8 cellular contexts compared by ENCODE assay signal in the genomic region with DNA sequence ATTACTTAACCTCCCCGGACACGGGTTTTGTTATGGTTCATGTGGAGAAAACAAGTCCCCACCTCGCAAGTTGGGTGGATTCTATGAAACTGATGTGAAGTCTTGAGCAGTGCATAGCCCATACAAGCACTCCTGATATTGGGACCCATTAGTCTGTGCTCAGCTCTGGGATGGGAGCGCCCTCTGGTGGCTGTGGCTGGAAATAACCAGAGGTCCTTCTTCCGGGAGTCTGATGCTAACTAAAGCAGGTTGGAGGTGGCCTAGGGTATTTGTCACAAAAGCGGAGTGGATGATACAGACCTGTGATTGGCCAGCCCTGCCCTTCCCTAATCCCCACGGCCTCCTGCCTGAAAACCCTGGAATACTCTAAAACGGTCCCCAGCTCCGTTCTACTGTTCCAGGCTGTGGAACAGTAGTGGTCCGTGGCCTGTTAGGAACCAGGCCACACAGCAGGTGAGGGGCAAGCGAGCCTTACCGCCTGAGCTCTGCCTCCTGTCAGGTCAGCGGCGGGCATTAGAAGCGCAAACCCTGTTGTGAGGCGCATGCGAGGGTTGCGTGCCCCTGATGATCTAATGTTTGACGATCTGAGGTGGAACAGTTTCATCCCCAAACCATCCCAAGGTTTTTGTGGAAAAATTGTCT. TPM values are rescaled to one million over a fixed set of nuclear protein-coding genes. Genes with fewer than 3 reads are reported as not detected.
A peak's percentile ranks its signal among the peaks of the same experiment; 100 is the strongest.
DNase-seq lines count a peak whose midpoint lies in the region; ATAC-seq and TF ChIP-seq lines count a peak whose summit lies in the region.

No MANE protein-coding gene starts in this region.

- intact Hi-C loops in left cardiac atrium (cut with DNase I): loop anchor here (2.0 to 5.0 kb wide), 3 partner anchors 58 to 65 kb away; no protein-coding TSS in a partner anchor

- no peaks in the 10 kb centered on the region for H3K9me3 Mint-ChIP-seq in activated naive CD8-positive, alpha-beta T cell treated with anti-CD3 and anti-CD28 coated beads, Interleukin-2, amount 50 U/mL, for 24 hours

- H3K27me3 Mint-ChIP-seq in activated naive CD8-positive, alpha-beta T cell treated with anti-CD3 and anti-CD28 coated beads, Interleukin-2, amount 50 U/mL, for 24 hours: no peaks in the 10 kb centered on the region

- POLR2A ChIA-PET in HEK293T (lab: Yijun Ruan, JAX): interaction anchor here (0.8 kb wide), 1 partner anchor 10 kb away, joined by 3 read pairs; no protein-coding TSS in a partner anchor

- CTCF ChIA-PET in HEK293T (lab: Yijun Ruan, JAX): interaction anchor here (0.6 to 5.2 kb wide), 6 partner anchors 9 to 47 kb away, joined by 3 to 40 read pairs (median 4); no protein-coding TSS in a partner anchor

- no peak overlapping the region for H3K4me3 Mint-ChIP-seq in activated naive CD8-positive, alpha-beta T cell treated with anti-CD3 and anti-CD28 coated beads, Interleukin-2, amount 50 U/mL, for 24 hours

- H3K4me1 Mint-ChIP-seq in activated naive CD8-positive, alpha-beta T cell treated with anti-CD3 and anti-CD28 coated beads, Interleukin-2, amount 50 U/mL, for 24 hours: peaks cover 30% of the 10 kb centered on the region

- ATAC-seq in activated naive CD8-positive, alpha-beta T cell treated with anti-CD3 and anti-CD28 coated beads, Interleukin-2, amount 50 U/mL, for 24 hours: peak; percentile 80
- peak; percentile 67 to 80 for ATAC-seq in left cardiac atrium
- ATAC-seq in HG03565 (IDR thresholded peaks at IDR 0.05; ENCODE audit: unreplicated experiment): no peak

- DNase-seq in HEK293T (ENCODE audit: extremely low spot score): peak; percentile 86
- DNase-seq in NCI-H1048 (lab: John Stamatoyannopoulos, UW): peak; percentile 9
- peak; percentile 77 for DNase-seq in SW480 (ENCODE audit: low spot score)
- DNase-seq in activated naive CD8-positive, alpha-beta T cell treated with anti-CD3 and anti-CD28 coated beads, Interleukin-2, amount 50 U/mL, for 24 hours: peak; percentile 94
- DNase-seq in left cardiac atrium: peak; percentile 85
- peak; percentile 90 for DNase-seq in putamen (ENCODE audit: low spot score)

- H3K27ac Mint-ChIP-seq in activated naive CD8-positive, alpha-beta T cell treated with anti-CD3 and anti-CD28 coated beads, Interleukin-2, amount 50 U/mL, for 24 hours: no peak overlapping the region

- peak; percentile 84 for TF ChIP-seq CTCF in GM12801 (IDR thresholded peaks at IDR 0.05; ENCODE audit: extremely low read depth, insufficient read length)

- H3K36me3 Mint-ChIP-seq in activated naive CD8-positive, alpha-beta T cell treated with anti-CD3 and anti-CD28 coated beads, Interleukin-2, amount 50 U/mL, for 24 hours (ENCODE audit: low read depth): peaks cover 8% of the 10 kb centered on the region

TF ChIP-seq in HEK293T, 16 proteins besides CTCF, POLR2A, EP300 and RAD21:
- TF ChIP-seq ZNF384 (IDR thresholded peaks at IDR 0.05) (no peak), FOXK2 (IDR thresholded peaks at IDR 0.05) (no peak), BHLHE40 (IDR thresholded peaks at IDR 0.05; ENCODE audit: borderline replicate concordance) (no peak), SUZ12 (IDR thresholded peaks at IDR 0.05) (no peak), TARDBP (IDR thresholded peaks at IDR 0.05) (no peak), FOXM1 (IDR thresholded peaks at IDR 0.05; ENCODE audit: borderline replicate concordance) (no peak), CTBP1 (IDR thresholded peaks at IDR 0.05; ENCODE audit: borderline replicate concordance) (no peak)

RNA-seq across cellular contexts. Expression of gene SLC48A1, which starts 6.4 kb away (rescaled TPM):
- 10 to 100 TPM; 22.1 to 28.9 TPM for total RNA-seq in left cardiac atrium

RNA-seq across cellular contexts. Expression of gene RAPGEF3, which starts 20.7 kb away (rescaled TPM):
- 10 to 100 TPM; 27.3 to 35.9 TPM for total RNA-seq in left cardiac atrium

RNA-seq across cellular contexts. Expression of gene HDAC7, which starts 40.3 kb away (rescaled TPM):
- 10 to 100 TPM; 41.6 to 58.0 TPM for total RNA-seq in left cardiac atrium

RNA-seq across cellular contexts. Expression of gene ENDOU, which starts 54.1 kb away (rescaled TPM):
- total RNA-seq in left cardiac atrium: under 1 TPM; 0.62 to 0.68 TPM

Comparison
In these comparisons a context has a peak if more than half of its experiments do, and no peak if none do; other contexts are left out.
1. DNase-seq: peak in every context shown above with its lines; median percentile 94 in activated naive CD8-positive, alpha-beta T cell treated with anti-CD3 and anti-CD28 coated beads, Interleukin-2, amount 50 U/mL, for 24 hours; 90 in putamen; 86 in HEK293T; 85 in left cardiac atrium; 77 in SW480; 9 in NCI-H1048.